ENCODE assay signal across 29 cellular contexts in the genomic region with DNA sequence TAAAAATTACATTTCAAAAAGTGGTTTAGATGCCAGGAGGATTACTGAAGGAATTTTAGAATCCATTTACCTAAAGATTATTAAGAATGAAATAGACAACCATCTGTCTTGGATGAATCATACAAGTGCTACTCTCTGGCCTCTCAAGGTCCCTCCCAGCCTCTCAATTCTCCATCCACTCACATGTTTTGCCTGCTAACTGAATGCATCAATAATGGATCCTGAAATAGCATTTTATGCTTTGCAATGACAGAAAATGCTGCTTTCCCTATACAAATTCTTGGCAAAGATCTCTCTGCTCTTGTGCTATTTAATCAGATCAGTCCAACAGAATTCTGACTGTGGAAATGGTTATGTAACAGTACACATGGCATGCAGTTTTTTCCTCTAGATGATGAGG.
DNase-seq lines count a peak whose midpoint lies in the region; ATAC-seq lines count a peak whose summit lies in the region.
"Had no signal": no experiment of that assay in that cellular context is flagged by ENCODE, and none has a peak within 500 bp of the region (broad histone marks: within the 10 kb centered on the region; RNA-seq: fewer than 3 reads in every experiment).

No MANE protein-coding gene starts in this region.

- ATAC-seq in HG02623 (IDR thresholded peaks at IDR 0.05; ENCODE audit: unreplicated experiment), result no peak
- ATAC-seq: activated T-helper 17 cell treated with anti-CD3 and anti-CD28 coated beads, Interleukin-2, amount 50 U/mL, for 72 hours; effector memory CD8-positive, alpha-beta T cell; foreskin keratinocyte; mucosa of descending colon; Panc1; stimulated activated naive B cell treated with anti-CD40 and anti-IgM and Interleukin-4, amounts not matched to agents 10 μg/mL and 1 μg/mL and 100 μg/mL, for 72 hours; upper lobe of right lung had no signal

- DNase-seq in G401 (ENCODE audit: low spot score) (peak; percentile 93), NCI-H82 treated with DMSO at 0.1 percent for 48 hours (lab: John Stamatoyannopoulos, UW; ENCODE audit: unreplicated experiment) (peak; percentile 33), dedifferentiated amniotic fluid mesenchymal stem cell (ENCODE audit: extremely low spot score) (peak; percentile 18), pons (ENCODE audit: low spot score) (peak; percentile 24), DMS79 treated with DMSO at 0.1 percent for 48 hours (lab: John Stamatoyannopoulos, UW) (no peak)
- no peak for DNase-seq in activated CD4-positive, alpha-beta T cell treated with anti-CD3 and anti-CD28 coated beads for 4 hours
- DNase-seq: activated CD4-positive, alpha-beta T cell treated with anti-CD3 and anti-CD28 coated beads for 48 hours; activated naive CD4-positive, alpha-beta T cell treated with anti-CD3 and anti-CD28 coated beads, Interleukin-2, amount 10 ng/mL, durations not matched to agents 7 days and 5 days; amniotic stem cell; Caco-2; colonic mucosa; effector memory CD8-positive, alpha-beta T cell; erythroblast; foreskin keratinocyte; head of caudate nucleus; KG1; kidney glomerular epithelial cell; MM.1S; mucosa of descending colon; NCI-H1105 treated with DMSO at 0.1 percent for 48 hours; NCI-H2029; NCI-H2227 treated with DMSO at 0.1 percent for 48 hours; NCI-H69; SHP77; stimulated activated naive B cell treated with anti-CD40 and anti-IgM and Interleukin-4, amounts not matched to agents 10 μg/mL and 1 μg/mL and 100 μg/mL, for 72 hours; upper lobe of right lung had no signal

- in situ Hi-C loops in G401 (cut with HindIII; ENCODE audit: low sequenced_read_pairs), result no loop called here

Comparison
In these comparisons a context has a peak if more than half of its experiments do, and no peak if none do; other contexts are left out.
1. DNase-seq: peak in G401 (single experiment), NCI-H82 treated with DMSO at 0.1 percent for 48 hours (single experiment), dedifferentiated amniotic fluid mesenchymal stem cell (single experiment) and pons (single experiment); none in DMS79 treated with DMSO at 0.1 percent for 48 hours (single experiment) and activated CD4-positive, alpha-beta T cell treated with anti-CD3 and anti-CD28 coated beads for 4 hours (0 of 2).